Comparison of ENCODE assay signal across 19 cellular contexts in genomic region chr6:83176256-83176655, GRCh38. TPM values are rescaled to one million over a fixed set of nuclear protein-coding genes. Genes with fewer than 3 reads are reported as not detected.
A peak's percentile ranks its signal among the peaks of the same experiment; 100 is the strongest.
DNase-seq lines count a peak whose midpoint lies in the region; ATAC-seq, FAIRE-seq and TF ChIP-seq lines count a peak whose summit lies in the region.
"Had no signal": no experiment of that assay in that cellular context is flagged by ENCODE, and none has a peak within 500 bp of the region (broad histone marks: within the 10 kb centered on the region; RNA-seq: fewer than 3 reads in every experiment).

No MANE protein-coding gene starts in this region.

- no peaks in the 10 kb centered on the region for H3K9me3 ChIP-seq in CD4-positive, alpha-beta T cell (ENCODE audit: control insufficient read depth, low read length)
- H3K9me3 ChIP-seq: BLaER1 treated with 17β-estradiol and CSF1 and Interleukin-3, amounts not matched to agents 10 nM and 100 nM had no signal

- H3K27ac Mint-ChIP-seq in CD4-positive, alpha-beta T cell, result peak overlapping the region; percentile 28

- no peak overlapping the region for H3K4me3 ChIP-seq in rectal smooth muscle tissue (ENCODE audit: low read length)
- H3K4me3 ChIP-seq: BLaER1 treated with 17β-estradiol and CSF1 and Interleukin-3, amounts not matched to agents 10 nM and 100 nM had no signal

- intact Hi-C loops in CD4-positive, alpha-beta T cell (cut with DNase I, micrococcal nuclease), result no loop called here

- CTCF ChIA-PET in CD4-positive, alpha-beta T cell (lab: Charles Lee), result interaction anchor here (1.4 kb wide), 1 partner anchor 9 kb away, joined by 3 read pairs; no protein-coding TSS in a partner anchor

- H3K36me3 Mint-ChIP-seq in CD4-positive, alpha-beta T cell (ENCODE audit: low read depth), result peaks cover 87% of the 10 kb centered on the region

- DNase-seq in CD4-positive, alpha-beta T cell, result no peak
- DNase-seq in G401 (ENCODE audit: low spot score), result peak; percentile 28
- no peak for DNase-seq in urothelium cell line (ENCODE audit: low spot score)
- no peak for DNase-seq in NCI-H146 treated with DMSO at 0.1 percent for 48 hours (lab: John Stamatoyannopoulos, UW; ENCODE audit: unreplicated experiment)
- DNase-seq in NCI-H2171 (lab: John Stamatoyannopoulos, UW), result no peak
- DNase-seq: Kasumi-1, MM.1S, NCI-H1092, NCI-H1436 treated with DMSO at 0.1 percent for 48 hours, NCI-H2029 treated with DMSO at 0.1 percent for 48 hours, NCI-H2171 treated with DMSO at 0.1 percent for 48 hours, NCI-H446, Right ventricle myocardium superior had no signal

- peaks cover 15% of the 10 kb centered on the region for H3K36me3 ChIP-seq in rectal smooth muscle tissue (ENCODE audit: control insufficient read depth, insufficient read depth, low read length)

- H3K27ac ChIP-seq in CD4-positive, alpha-beta T cell (ENCODE audit: low read depth, low read length), result no peak overlapping the region
- peak overlapping the region; percentile 28 for H3K27ac ChIP-seq in rectal smooth muscle tissue (ENCODE audit: low read depth, low read length)
- H3K27ac ChIP-seq: BLaER1 treated with 17β-estradiol and CSF1 and Interleukin-3, amounts not matched to agents 10 nM and 100 nM; HL-60 had no signal

- H3K27me3 ChIP-seq in CD4-positive, alpha-beta T cell (ENCODE audit: control insufficient read depth, insufficient read depth, low read length), result no peaks in the 10 kb centered on the region
- no peaks in the 10 kb centered on the region for H3K27me3 ChIP-seq in rectal smooth muscle tissue (ENCODE audit: control insufficient read depth, insufficient read depth, low read length)
- H3K27me3 ChIP-seq: BLaER1 treated with 17β-estradiol and CSF1 and Interleukin-3, amounts not matched to agents 10 nM and 100 nM had no signal

- in situ Hi-C loops in G401 (cut with HindIII; ENCODE audit: low sequenced_read_pairs), result no loop called here

- H3K9me3 Mint-ChIP-seq in CD4-positive, alpha-beta T cell, result no peaks in the 10 kb centered on the region

- H3K9ac ChIP-seq in rectal smooth muscle tissue (ENCODE audit: low read length), result no peak overlapping the region
- H3K9ac ChIP-seq: BLaER1 treated with 17β-estradiol and CSF1 and Interleukin-3, amounts not matched to agents 10 nM and 100 nM had no signal

- H3K27me3 Mint-ChIP-seq in CD4-positive, alpha-beta T cell, result no peaks in the 10 kb centered on the region

- POLR2A ChIA-PET in CD4-positive, alpha-beta T cell (lab: Charles Lee), result no interaction called here

- peak; percentile 91 for FAIRE-seq in endometrium (lab: Jason Lieb, UNC)
- FAIRE-seq in urothelium cell line (lab: Jason Lieb, UNC), result no peak
- FAIRE-seq: D721Med, RCC 7860 had no signal

- no peak for ATAC-seq in CD4-positive, alpha-beta T cell (ENCODE audit: poor library complexity)

- H3K4me1 Mint-ChIP-seq in CD4-positive, alpha-beta T cell (ENCODE audit: low read depth), result peaks cover 6% of the 10 kb centered on the region

- no peak for TF ChIP-seq CTCF in CD4-positive, alpha-beta T cell (IDR thresholded peaks at IDR 0.05)

- H3K4me3 Mint-ChIP-seq in CD4-positive, alpha-beta T cell, result no peak overlapping the region

- peaks cover 9% of the 10 kb centered on the region for H3K4me1 ChIP-seq in rectal smooth muscle tissue (ENCODE audit: control insufficient read depth, insufficient read depth, low read length)
- H3K4me1 ChIP-seq: BLaER1 treated with 17β-estradiol and CSF1 and Interleukin-3, amounts not matched to agents 10 nM and 100 nM had no signal

RNA-seq across cellular contexts. Expression of gene PGM3, which starts 16.8 kb away (rescaled TPM):
- total RNA-seq in CD4-positive, alpha-beta T cell, result 10 to 100 TPM; 22.6 to 25.3 TPM
- 23.1 and 51.9 TPM in 2 replicates for total RNA-seq in G401 (2014; rRNA removed; shearing (Covaris generic))

RNA-seq across cellular contexts. Expression of gene RWDD2A, which starts 16.9 kb away (rescaled TPM):
- 1 to 10 TPM; 2.8 to 3.0 TPM for total RNA-seq in CD4-positive, alpha-beta T cell
- 3.9 and 5.5 TPM in 2 replicates for total RNA-seq in G401 (2014; rRNA removed; shearing (Covaris generic))
